In genomic region chr19:18109731-18110671, GRCh38 we compare ENCODE assay signal across 1 cellular context.
TF ChIP-seq lines count a peak whose summit lies in the region.

No MANE protein-coding gene starts in this region.

TF ChIP-seq in GM12878, 131 proteins besides CTCF, POLR2A, EP300 and RAD21 (continued from another document):
- 0 out of 2 replicates have a peak, but pooled peaks have one; percentile 9 for TF ChIP-seq NRF1 (conservative IDR thresholded peaks at IDR 0.05; ENCODE audit: low read depth, low read length)
TF ChIP-seq in GM12878: peak in this region for 13.
